Comparison of ENCODE assay signal across 10 cellular contexts in the genomic region with DNA sequence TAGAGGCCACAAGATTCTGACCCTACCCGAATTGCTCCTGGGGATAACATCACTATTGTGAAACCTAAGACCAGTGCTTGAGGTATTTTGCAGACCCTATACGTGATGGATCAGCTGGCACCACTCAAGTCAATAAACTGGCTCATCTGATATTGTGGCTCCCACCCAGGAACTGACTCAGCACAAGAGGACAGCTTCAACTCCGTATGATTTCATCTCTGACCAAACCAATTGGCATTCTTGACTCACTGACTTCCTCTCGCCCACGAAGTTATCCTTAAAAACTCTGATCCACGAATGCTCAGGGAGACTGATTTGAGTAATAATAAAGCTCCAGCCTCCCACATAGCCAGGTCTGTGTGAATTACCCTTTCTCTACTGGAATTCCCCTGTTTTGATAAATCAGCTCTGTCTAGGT.
A peak's percentile ranks its signal among the peaks of the same experiment; 100 is the strongest.
DNase-seq lines count a peak whose midpoint lies in the region; ATAC-seq and TF ChIP-seq lines count a peak whose summit lies in the region.
"Had no signal": no experiment of that assay in that cellular context is flagged by ENCODE, and none has a peak within 500 bp of the region (broad histone marks: within the 10 kb centered on the region; RNA-seq: fewer than 3 reads in every experiment).

No MANE protein-coding gene starts in this region.

- no peak for TF ChIP-seq CTCF in HCT116 (IDR thresholded peaks at IDR 0.05 in 2 of 3, conservative IDR thresholded peaks at IDR 0.05 in 1 of 3; ENCODE audit: borderline replicate concordance in 1 of 3, insufficient read depth in 1 of 3, low read depth in 2 of 3, low read length in 2 of 3)
- no peak for TF ChIP-seq CTCF in mucosa of descending colon (IDR thresholded peaks at IDR 0.05)

- H4K20me1 ChIP-seq in HCT116 (ENCODE audit: insufficient read depth): no peaks in the 10 kb centered on the region

- intact Hi-C loops in HCT116 (cut with micrococcal nuclease): no loop called here
- intact Hi-C loops in mucosa of descending colon (cut with DNase I, micrococcal nuclease): no loop called here

- no peak overlapping the region for H2AFZ ChIP-seq in HCT116 (ENCODE audit: low read depth, low read length, poor library complexity, severe bottlenecking)

- no peak for TF ChIP-seq POLR2A in HCT116 (IDR thresholded peaks at IDR 0.05; ENCODE audit: borderline replicate concordance, extremely low read depth, insufficient read depth, insufficient read length)

- no peaks in the 10 kb centered on the region for H3K79me2 ChIP-seq in HCT116 (ENCODE audit: insufficient read depth, low read length)

- DNase-seq in AG08395 (ENCODE audit: low spot score) (peak; percentile 55), HCT116 (ENCODE audit: low read depth, low spot score) (peak; percentile 48), adipocyte (ENCODE audit: low read depth) (peak; percentile 92), hepatic stellate cell (ENCODE audit: low spot score) (peak; percentile 19), NCI-H2196 treated with DMSO at 0.1 percent for 48 hours (lab: John Stamatoyannopoulos, UW; ENCODE audit: unreplicated experiment) (no peak), SKM-1 (lab: John Stamatoyannopoulos, UW; ENCODE audit: unreplicated experiment) (no peak), mucosa of descending colon (no peak)
- DNase-seq: activated CD8-positive, alpha-beta T cell treated with anti-CD3 and anti-CD28 coated beads for 36 hours; stimulated activated naive CD4-positive, alpha-beta T cell had no signal

- H3K27ac ChIP-seq in HCT116 (ENCODE audit: low read depth, low read length): no peak overlapping the region

- H3K27me3 ChIP-seq in HCT116 (ENCODE audit: insufficient read depth, low read length) (no peaks in the 10 kb centered on the region), adipocyte (replicated peaks; ENCODE audit: control insufficient read depth, insufficient read depth, low read length) (no peaks in the 10 kb centered on the region)

- RAD21 ChIA-PET in HCT116 (lab: Charles Lee; ENCODE audit: low non-redundant PET in 1 of 2, low total read pairs in 2 of 2, uncharacterized antibody in 2 of 2, unreplicated experiment in 2 of 2): no interaction called here

- peaks cover 0 to 15% of the 10 kb centered on the region in 2 experiments; a peak in 2 of 4 replicates for H3K4me1 ChIP-seq in HCT116 (ENCODE audit: control insufficient read depth in 1 of 2, insufficient read depth in 2 of 2, low read length in 2 of 2)
- peaks cover 17% of the 10 kb centered on the region for H3K4me1 ChIP-seq in adipocyte (ENCODE audit: control insufficient read depth, insufficient read depth, low read length)
- no peaks in the 10 kb centered on the region for H3K4me1 ChIP-seq in mucosa of descending colon (ENCODE audit: low read depth)

- BruUV-seq in HCT116 (replicated peaks; lab: Mats Ljungman, UMichigan): no TSS peak

- H3K9ac ChIP-seq in HCT116 (ENCODE audit: low read length) (no peak overlapping the region), adipocyte (ENCODE audit: low read length) (peak overlapping the region; percentile 62)

- H3K4me2 ChIP-seq in HCT116 (ENCODE audit: low read length): peak overlapping the region; percentile 49

- no peak for TF ChIP-seq RAD21 in HCT116 (IDR thresholded peaks at IDR 0.05; ENCODE audit: low read depth)

- no peaks in the 10 kb centered on the region for H3K9me3 ChIP-seq in HCT116 (ENCODE audit: control insufficient read depth in 1 of 2, insufficient read depth in 1 of 2, low read depth in 1 of 2, low read length in 2 of 2)
- no peaks in the 10 kb centered on the region for H3K9me3 ChIP-seq in adipocyte (ENCODE audit: control insufficient read depth, low read length)
- no peaks in the 10 kb centered on the region for H3K9me3 ChIP-seq in mucosa of descending colon

- no peaks in the 10 kb centered on the region for H3K36me3 ChIP-seq in HCT116 (ENCODE audit: control insufficient read depth in 1 of 2, insufficient read depth in 2 of 2, low read length in 2 of 2)
- no peaks in the 10 kb centered on the region for H3K36me3 ChIP-seq in adipocyte (ENCODE audit: control insufficient read depth, insufficient read depth, low read length, severe bottlenecking)
- H3K36me3 ChIP-seq in mucosa of descending colon (ENCODE audit: low read depth): no peaks in the 10 kb centered on the region

- POLR2A ChIA-PET in HCT116 (lab: Charles Lee): no interaction called here

- CTCF ChIA-PET in HCT116 (lab: Charles Lee): no interaction called here

- H3K9me2 ChIP-seq in HCT116 (ENCODE audit: insufficient read depth): no peaks in the 10 kb centered on the region

- ATAC-seq in HCT116: peak; percentile 52
- no peak for ATAC-seq in HG02938 (IDR thresholded peaks at IDR 0.05; ENCODE audit: unreplicated experiment)
- no peak for ATAC-seq in mucosa of descending colon
- ATAC-seq: activated CD8-positive, alpha-beta T cell treated with anti-CD3 and anti-CD28 coated beads for 36 hours had no signal

- H3K4me3 ChIP-seq in HCT116 (replicated peaks in 1 of 2; ENCODE audit: low read depth in 1 of 2, low read length in 2 of 2) (no peak overlapping the region), adipocyte (ENCODE audit: low read length) (no peak overlapping the region), mucosa of descending colon (no peak overlapping the region)

TF ChIP-seq in HCT116, 20 proteins besides CTCF, POLR2A, EP300 and RAD21:
- TF ChIP-seq EGR1 (IDR thresholded peaks at IDR 0.05; ENCODE audit: low read depth): peak; percentile 69; the same call in 1 of the 2 replicates
- 0 out of 2 replicates have a peak, but pooled peaks have one; percentile 33 for TF ChIP-seq SIN3A (IDR thresholded peaks at IDR 0.05; ENCODE audit: low read depth)
- TF ChIP-seq POLR2AphosphoS5 (IDR thresholded peaks at IDR 0.05; ENCODE audit: low read depth, low read length): peak; percentile 29; the same call in 1 of the 2 replicates
- peak; percentile 80 for TF ChIP-seq JUND (IDR thresholded peaks at IDR 0.05)
- peak; percentile 19; the same call in 1 of the 2 replicates for TF ChIP-seq CBX3 (IDR thresholded peaks at IDR 0.05; ENCODE audit: low read depth)
- peak; percentile 85 for TF ChIP-seq FOSL1 (IDR thresholded peaks at IDR 0.05; ENCODE audit: low read depth)
- no peak for TF ChIP-seq TCF7L2 (IDR thresholded peaks at IDR 0.05; ENCODE audit: borderline replicate concordance, extremely low read depth, insufficient read depth, insufficient read length)
- TF ChIP-seq ELF1 (IDR thresholded peaks at IDR 0.05; ENCODE audit: borderline replicate concordance, low read depth): no peak
- no peak for TF ChIP-seq ATF3 (IDR thresholded peaks at IDR 0.05)
- TF ChIP-seq CEBPB (IDR thresholded peaks at IDR 0.05; ENCODE audit: low read depth): peak; percentile 46
- TF ChIP-seq SP1 (IDR thresholded peaks at IDR 0.05; ENCODE audit: low read depth): peak; percentile 61

Comparison
In these comparisons a context has a peak if more than half of its experiments do, and no peak if none do; other contexts are left out.
1. DNase-seq: peak in AG08395 (single experiment), HCT116 (single experiment), adipocyte (single experiment) and hepatic stellate cell (single experiment); none in NCI-H2196 treated with DMSO at 0.1 percent for 48 hours (single experiment), SKM-1 (single experiment) and mucosa of descending colon (0 of 3).